In the genomic region with DNA sequence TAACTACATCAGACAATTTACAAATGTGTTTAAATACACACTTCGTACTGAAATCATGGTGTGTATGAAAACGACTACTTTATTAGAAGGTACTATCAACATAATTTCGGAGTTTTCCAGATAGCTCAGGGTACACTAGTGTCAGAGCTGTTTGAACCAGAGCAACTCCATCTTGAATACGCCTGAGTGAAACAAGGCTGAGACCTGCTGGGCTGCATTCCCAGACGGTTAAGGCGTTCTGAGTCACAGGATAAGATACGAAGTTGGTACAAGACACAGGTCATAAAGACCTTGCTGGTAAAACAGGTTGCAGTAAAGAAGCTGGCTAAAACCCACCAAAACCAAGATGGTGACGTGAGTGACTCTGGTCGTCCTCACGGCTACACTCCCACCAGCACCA, we compare ENCODE assay signal across 19 cellular contexts.
"Had no signal": no experiment of that assay in that cellular context is flagged by ENCODE, and none has a peak within 500 bp of the region (broad histone marks: within the 10 kb centered on the region; RNA-seq: fewer than 3 reads in every experiment).

No MANE protein-coding gene starts in this region.

- DNase-seq: activated CD4-positive, alpha-beta T cell treated with anti-CD3 and anti-CD28 coated beads for 48 hours; activated CD4-positive, CD25-positive, alpha-beta regulatory T cell; activated CD8-positive, alpha-beta T cell treated with anti-CD3 and anti-CD28 coated beads for 36 hours; activated naive CD4-positive, alpha-beta T cell treated with Interleukin-2 at 50 U/mL for 16 hours; activated T-cell treated with anti-CD3 and anti-CD28 coated beads, Interleukin-2, amount 50 U/mL, for 1 hour; anterior cingulate cortex; effector CD8-positive, alpha-beta T cell; lower lobe of right lung; midbrain; nucleus accumbens; stimulated activated CD4-positive, alpha-beta T cell treated with anti-CD3 and anti-CD28 coated beads, Interleukin-12 subunit alpha, Interleukin-12 subunit beta, amount 100 ng/mL, for 4 hours; stimulated activated CD4-positive, alpha-beta T cell treated with anti-CD3 and anti-CD28 coated beads, Interleukin-1b, Interleukin-23, amount 100 ng/mL, for 48 hours; stimulated activated CD8-positive, alpha-beta memory T cell treated with anti-CD3 and anti-CD28 coated beads, Interleukin-4, amount 100 ng/mL, for 48 hours; stimulated activated naive CD4-positive, alpha-beta T cell; substantia nigra; T-helper 1 cell; T-helper 9 cell had no signal

- ATAC-seq: activated CD8-positive, alpha-beta T cell treated with anti-CD3 and anti-CD28 coated beads for 36 hours; activated T-helper 17 cell treated with anti-CD3 and anti-CD28 coated beads, Interleukin-2, amount 50 U/mL, for 72 hours; lower lobe of right lung had no signal

- H3K4me1 ChIP-seq: lower lobe of right lung had no signal

- H3K27me3 ChIP-seq: hepatocyte had no signal

- H3K36me3 ChIP-seq: lower lobe of right lung had no signal

- H3K79me2 ChIP-seq: hepatocyte had no signal

- H3K4me3 ChIP-seq: hepatocyte, lower lobe of right lung had no signal

- H2AFZ ChIP-seq: hepatocyte had no signal

- H3K27ac ChIP-seq: hepatocyte, lower lobe of right lung had no signal

- H3K4me2 ChIP-seq: hepatocyte had no signal
